ENCODE assay signal across 28 cellular contexts in the genomic region with DNA sequence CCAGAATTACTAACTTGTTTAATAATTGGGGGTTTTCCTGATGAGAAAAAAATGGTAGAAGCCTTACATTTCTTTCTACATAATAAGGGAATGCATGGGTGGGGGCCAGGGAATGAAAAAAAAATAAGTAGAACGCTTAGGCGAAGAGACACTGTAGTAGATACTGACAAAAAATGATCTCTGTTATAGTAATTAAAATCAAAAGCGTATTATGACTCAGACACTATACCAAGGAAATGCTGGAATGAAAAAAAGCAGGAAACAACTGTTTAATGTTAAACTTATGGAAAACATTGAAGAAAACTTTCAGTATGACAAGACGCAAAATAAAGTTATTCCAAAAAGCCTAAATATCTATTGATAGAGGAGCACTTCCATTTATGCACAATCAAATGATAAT.
"Had no signal": no experiment of that assay in that cellular context is flagged by ENCODE, and none has a peak within 500 bp of the region (broad histone marks: within the 10 kb centered on the region; RNA-seq: fewer than 3 reads in every experiment).

No MANE protein-coding gene starts in this region.

- H3K27me3 Mint-ChIP-seq: activated CD4-positive, alpha-beta memory T cell treated with anti-CD3 and anti-CD28 coated beads, Interleukin-2, amount 10 ng/mL, durations not matched to agents 7 days and 5 days; activated CD4-positive, alpha-beta T cell treated with anti-CD3 and anti-CD28 coated beads, Interleukin-2, amount 10 ng/mL, durations not matched to agents 7 days and 5 days; activated naive CD8-positive, alpha-beta T cell; effector memory CD8-positive, alpha-beta T cell had no signal

- H3K27ac Mint-ChIP-seq: activated CD4-positive, alpha-beta memory T cell treated with anti-CD3 and anti-CD28 coated beads, Interleukin-2, amount 10 ng/mL, durations not matched to agents 7 days and 5 days; activated CD4-positive, alpha-beta T cell treated with anti-CD3 and anti-CD28 coated beads, Interleukin-2, amount 10 ng/mL, durations not matched to agents 7 days and 5 days; activated naive CD4-positive, alpha-beta T cell treated with anti-CD3 and anti-CD28 coated beads for 36 hours; activated naive CD8-positive, alpha-beta T cell; activated T-helper 2 cell treated with anti-CD3 and anti-CD28 coated beads, Interferon-gamma antibody, Interleukin-2, Interleukin-4, amounts not matched to agents 10 μg/mL and 5 μg/mL and 100 μg/mL, durations not matched to agents 14 hours and 24 hours and 36 hours; WTC11 had no signal

- DNase-seq: activated CD4-positive, alpha-beta memory T cell treated with anti-CD3 and anti-CD28 coated beads, Interleukin-2, amount 10 ng/mL, durations not matched to agents 7 days and 5 days; activated CD4-positive, alpha-beta T cell treated with anti-CD3 and anti-CD28 coated beads for 1 hour; activated CD4-positive, alpha-beta T cell treated with anti-CD3 and anti-CD28 coated beads for 4 hours; activated CD4-positive, alpha-beta T cell treated with anti-CD3 and anti-CD28 coated beads, Interleukin-2, amount 10 ng/mL, durations not matched to agents 7 days and 5 days; activated CD4-positive, alpha-beta T cell treated with anti-CD3 and anti-CD28 coated beads, Interleukin-2, amount 50 U/mL, for 4 hours; activated CD8-positive, alpha-beta memory T cell treated with anti-CD3 and anti-CD28 coated beads, Interleukin-2, amount 50 U/mL, for 48 hours; activated effector memory CD4-positive, alpha-beta T cell treated with anti-CD3 and anti-CD28 coated beads, Interleukin-2, amount 50 U/mL, for 16 hours; activated naive CD4-positive, alpha-beta T cell treated with anti-CD3 and anti-CD28 coated beads for 36 hours; amniotic stem cell; aorta; body of pancreas; caudate nucleus; cortex of kidney; dermis blood vessel endothelial cell; effector CD4-positive, alpha-beta T cell; effector memory CD8-positive, alpha-beta T cell; erythroblast; foreskin keratinocyte; gastrocnemius medialis; glutamatergic neuron; heart left ventricle; T-helper 1 cell; T-helper 2 cell had no signal

- FAIRE-seq: colon had no signal

- H3K4me1 ChIP-seq: body of pancreas, esophagus muscularis mucosa, foreskin keratinocyte, gastrocnemius medialis, heart left ventricle had no signal

- ATAC-seq: body of pancreas; effector memory CD8-positive, alpha-beta T cell; foreskin keratinocyte; gastrocnemius medialis; heart left ventricle; WTC11 had no signal

- H3K4me1 Mint-ChIP-seq: activated CD4-positive, alpha-beta T cell treated with anti-CD3 and anti-CD28 coated beads, Interleukin-2, amount 10 ng/mL, durations not matched to agents 7 days and 5 days; WTC11 had no signal

- H3K9me3 ChIP-seq: body of pancreas, esophagus muscularis mucosa, gastrocnemius medialis, heart left ventricle had no signal

- H3K4me3 ChIP-seq: body of pancreas, esophagus muscularis mucosa, gastrocnemius medialis, heart left ventricle had no signal

- H3K27me3 ChIP-seq: body of pancreas, esophagus muscularis mucosa, foreskin keratinocyte, gastrocnemius medialis, heart left ventricle had no signal

- H3K27ac ChIP-seq: body of pancreas, esophagus muscularis mucosa, foreskin keratinocyte, gastrocnemius medialis, heart left ventricle had no signal

- H3K4me3 Mint-ChIP-seq: activated CD4-positive, alpha-beta memory T cell treated with anti-CD3 and anti-CD28 coated beads, Interleukin-2, amount 10 ng/mL, durations not matched to agents 7 days and 5 days; activated CD4-positive, alpha-beta T cell treated with anti-CD3 and anti-CD28 coated beads, Interleukin-2, amount 10 ng/mL, durations not matched to agents 7 days and 5 days; activated naive CD4-positive, alpha-beta T cell treated with anti-CD3 and anti-CD28 coated beads for 36 hours; activated naive CD8-positive, alpha-beta T cell; effector memory CD8-positive, alpha-beta T cell; WTC11 had no signal

- H3K9me3 Mint-ChIP-seq: activated CD4-positive, alpha-beta memory T cell treated with anti-CD3 and anti-CD28 coated beads, Interleukin-2, amount 10 ng/mL, durations not matched to agents 7 days and 5 days; activated CD4-positive, alpha-beta T cell treated with anti-CD3 and anti-CD28 coated beads, Interleukin-2, amount 10 ng/mL, durations not matched to agents 7 days and 5 days; activated naive CD4-positive, alpha-beta T cell treated with anti-CD3 and anti-CD28 coated beads for 36 hours; activated T-helper 2 cell treated with anti-CD3 and anti-CD28 coated beads, Interferon-gamma antibody, Interleukin-2, Interleukin-4, amounts not matched to agents 10 μg/mL and 5 μg/mL and 100 μg/mL, durations not matched to agents 14 hours and 24 hours and 36 hours; effector memory CD8-positive, alpha-beta T cell; WTC11 had no signal
